In the genomic region with DNA sequence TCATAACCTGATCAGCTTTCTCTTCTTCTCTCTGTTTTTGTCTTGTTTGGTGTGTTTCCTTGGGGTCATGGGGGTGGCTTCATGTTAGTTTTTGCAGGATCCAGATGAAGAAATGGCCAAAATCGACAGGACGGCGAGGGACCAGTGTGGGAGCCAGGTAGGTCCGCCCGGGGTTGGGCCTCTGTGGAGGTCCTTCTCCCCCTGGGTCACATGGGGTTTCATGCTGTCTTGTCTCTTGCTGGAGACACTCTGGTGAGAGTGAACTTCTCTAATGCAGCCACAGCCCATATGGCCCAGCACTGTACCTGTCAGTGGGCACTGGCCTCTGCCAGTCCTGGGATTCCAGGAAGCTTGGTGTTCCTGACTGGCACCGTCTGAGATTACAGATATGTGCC, we compare ENCODE assay signal across 8 cellular contexts. TPM values are rescaled to one million over a fixed set of nuclear protein-coding genes. Genes with fewer than 3 reads are reported as not detected.
DNase-seq lines count a peak whose midpoint lies in the region; ATAC-seq and TF ChIP-seq lines count a peak whose summit lies in the region.
"Had no signal": no experiment of that assay in that cellular context is flagged by ENCODE, and none has a peak within 500 bp of the region (broad histone marks: within the 10 kb centered on the region; RNA-seq: fewer than 3 reads in every experiment).

No MANE protein-coding gene starts in this region.

- peak overlapping the region; percentile 71 for H2AFZ ChIP-seq in GM23248

- peak overlapping the region; percentile 71 for H3K4me3 ChIP-seq in GM23248
- peak overlapping the region; percentile 71 for H3K4me3 ChIP-seq in SK-N-MC
- H3K4me3 ChIP-seq in esophagus squamous epithelium: peak overlapping the region; percentile 49 to 81 (median 64)
- peak overlapping the region; percentile 43 for H3K4me3 ChIP-seq in skeletal muscle cell (ENCODE audit: low read depth, low read length)

- H3K79me2 ChIP-seq in GM23248 (ENCODE audit: insufficient read depth): no peaks in the 10 kb centered on the region

- peak overlapping the region; percentile 39 for H3K4me2 ChIP-seq in GM23248 (ENCODE audit: unreplicated experiment)

- DNase-seq in GM23248 (no peak), SK-N-MC (ENCODE audit: low read depth, low spot score) (no peak), esophagus squamous epithelium (lab: John Stamatoyannopoulos, UW) (no peak), skeletal muscle cell (ENCODE audit: low read depth) (no peak), head of caudate nucleus (no peak)
- no peak for DNase-seq in stimulated activated CD4-positive, alpha-beta T cell treated with anti-CD3 and anti-CD28 coated beads, Interleukin-4, amount 100 ng/mL, for 1 hour

- WGBS in GM23248 (ENCODE audit: low coverage in 1 of 2, low lambda C conversion rate in 2 of 2, missing lambda C conversion rate in 2 of 2), 2 experiments: 86 to 89% methylated on average over 6 of the region's 6 CpGs
- 77 to 89% methylated on average over 3 to 4 of the region's 6 CpGs for WGBS in esophagus squamous epithelium, 2 donors

- H3K9me3 ChIP-seq in GM23248 (ENCODE audit: low read depth): no peaks in the 10 kb centered on the region
- H3K9me3 ChIP-seq in SK-N-MC (ENCODE audit: low read depth, low read length): no peaks in the 10 kb centered on the region
- H3K9me3 ChIP-seq in esophagus squamous epithelium: no peaks in the 10 kb centered on the region
- H3K9me3 ChIP-seq: thyroid gland had no signal

- in situ Hi-C loops in GM23248 (cut with MboI): no loop called here

- no peak for ATAC-seq in GM18867 (IDR thresholded peaks at IDR 0.05; ENCODE audit: unreplicated experiment)

- no peaks in the 10 kb centered on the region for H3F3A ChIP-seq in GM23248 (ENCODE audit: insufficient read depth)

- H3K4me1 ChIP-seq in GM23248 (ENCODE audit: insufficient read depth) (no peaks in the 10 kb centered on the region), esophagus squamous epithelium (peaks cover 4 to 20% (median 5%) of the 10 kb centered on the region in 3 donors)

- H3K9ac ChIP-seq in GM23248 (no peak overlapping the region), SK-N-MC (ENCODE audit: insufficient read length) (no peak overlapping the region)

- intact Hi-C loops in esophagus squamous epithelium (cut with DNase I) (no loop called here), head of caudate nucleus (cut with DNase I) (loop anchor here (10.0 kb wide), 1 partner anchor 132 kb away; a partner anchor contains a TSS)

- H3K9me2 ChIP-seq in GM23248 (ENCODE audit: insufficient read depth): no peaks in the 10 kb centered on the region

- H3K27ac ChIP-seq in GM23248: no peak overlapping the region
- no peak overlapping the region for H3K27ac ChIP-seq in SK-N-MC
- no peak overlapping the region for H3K27ac ChIP-seq in esophagus squamous epithelium
- H3K27ac ChIP-seq: thyroid gland had no signal

- no peak for TF ChIP-seq POLR2A in esophagus squamous epithelium (IDR thresholded peaks at IDR 0.05)

- TF ChIP-seq CTCF in esophagus squamous epithelium (IDR thresholded peaks at IDR 0.05): no peak

- no peaks in the 10 kb centered on the region for H4K20me1 ChIP-seq in GM23248 (ENCODE audit: insufficient read depth)

- H3K27me3 ChIP-seq in GM23248 (replicated peaks; ENCODE audit: insufficient read depth) (no peaks in the 10 kb centered on the region), esophagus squamous epithelium (no peaks in the 10 kb centered on the region)
- H3K27me3 ChIP-seq: thyroid gland had no signal

- H3K36me3 ChIP-seq in GM23248 (ENCODE audit: low read depth): no peaks in the 10 kb centered on the region
- H3K36me3 ChIP-seq in SK-N-MC (ENCODE audit: insufficient read depth, low read length): peaks cover 7% of the 10 kb centered on the region; the same call in 1 of the 2 replicates
- no peaks in the 10 kb centered on the region for H3K36me3 ChIP-seq in esophagus squamous epithelium
- H3K36me3 ChIP-seq: thyroid gland had no signal

RNA-seq across cellular contexts. Expression of a gene that starts 1.1 kb away (rescaled TPM):
- total RNA-seq in GM23248 (2014; rRNA removed; shearing (Covaris generic)): 2.8 and 6.5 TPM in 2 replicates
- 5.1 and 5.2 TPM in 2 replicates for polyA plus RNA-seq in GM23248 (2016; fragmentation: Nextera tagmentation; extraction: Ambion mirVana)
- total RNA-seq in esophagus squamous epithelium: 1 to 10 TPM; 3.2 to 9.4 (median 5.4) TPM
